In genomic region chr2:197057946-197058345, GRCh38 we compare ENCODE assay signal across 19 cellular contexts.
"Had no signal": no experiment of that assay in that cellular context is flagged by ENCODE, and none has a peak within 500 bp of the region (broad histone marks: within the 10 kb centered on the region; RNA-seq: fewer than 3 reads in every experiment).

No MANE protein-coding gene starts in this region.

- H3K4me1 ChIP-seq: esophagus squamous epithelium, foreskin keratinocyte, tibial nerve had no signal

- ATAC-seq: activated naive CD4-positive, alpha-beta T cell treated with anti-CD3 and anti-CD28 coated beads, Interleukin-2, amount 50 U/mL, for 72 hours; activated T-cell treated with anti-CD3 and anti-CD28 coated beads, Interleukin-2, amount 50 U/mL, for 72 hours; foreskin keratinocyte; left ventricle myocardium superior; right cardiac atrium had no signal

- H3K27me3 ChIP-seq: esophagus squamous epithelium, foreskin keratinocyte, tibial nerve, vagina had no signal

- DNase-seq: activated CD4-positive, alpha-beta T cell treated with anti-CD3 and anti-CD28 coated beads, Interleukin-2, amount 10 ng/mL, durations not matched to agents 24 days and 14 days; activated CD4-positive, CD25-positive, alpha-beta regulatory T cell; activated CD8-positive, alpha-beta memory T cell treated with anti-CD3 and anti-CD28 coated beads, Interleukin-2, amount 50 U/mL, for 48 hours; activated gamma-delta T cell; activated T-cell treated with anti-CD3 and anti-CD28 coated beads, Interleukin-2, amount 50 U/mL, for 72 hours; central memory CD4-positive, alpha-beta T cell; cortex of kidney; effector CD4-positive, alpha-beta T cell; esophagus squamous epithelium; foreskin keratinocyte; left ventricle myocardium superior; occipital lobe; right cardiac atrium; small intestine; stimulated activated CD4-positive, alpha-beta T cell treated with anti-CD3 and anti-CD28 coated beads, Interleukin-4, amount 100 ng/mL, for 24 hours; stimulated activated naive CD4-positive, alpha-beta T cell had no signal

- H3K27ac ChIP-seq: esophagus squamous epithelium, foreskin keratinocyte, tibial nerve, vagina had no signal

- H3K4me3 ChIP-seq: esophagus squamous epithelium, tibial nerve, vagina had no signal
